Comparison of ENCODE assay signal across 18 cellular contexts in the genomic region with DNA sequence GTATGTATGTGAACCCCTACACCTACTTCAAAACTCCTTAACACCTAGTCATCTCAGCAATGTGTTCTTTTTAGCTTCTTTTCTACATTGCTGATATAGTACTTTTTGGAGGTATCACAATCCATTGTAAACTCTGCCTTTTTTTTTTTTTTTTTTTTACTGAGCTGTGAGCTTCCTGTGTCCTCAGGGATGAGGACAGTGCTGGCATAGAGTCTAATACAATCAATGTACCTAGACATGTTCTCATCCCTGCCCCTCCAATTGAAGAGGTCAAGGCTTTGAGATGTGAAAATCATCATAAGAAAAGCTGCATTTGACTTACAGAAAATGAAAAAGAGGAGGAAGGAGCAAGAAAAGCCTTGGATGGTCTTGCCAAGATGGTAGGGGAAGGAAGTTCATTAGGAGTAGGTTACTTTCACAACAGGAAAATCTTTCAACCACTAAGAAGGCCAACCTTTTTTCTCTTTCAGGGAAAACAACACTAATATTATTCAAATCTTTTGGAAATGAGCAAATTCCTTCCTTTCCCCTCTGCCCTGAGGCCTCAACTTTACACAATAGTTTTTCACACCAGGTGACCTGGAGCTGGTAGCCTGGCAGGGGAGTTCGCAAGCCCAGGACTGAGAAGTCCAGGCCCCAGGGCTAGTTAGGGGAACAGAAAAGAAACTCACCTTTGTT. TPM values are rescaled to one million over a fixed set of nuclear protein-coding genes. Genes with fewer than 3 reads are reported as not detected.
DNase-seq lines count a peak whose midpoint lies in the region; ATAC-seq, FAIRE-seq and TF ChIP-seq lines count a peak whose summit lies in the region.
"Had no signal": no experiment of that assay in that cellular context is flagged by ENCODE, and none has a peak within 500 bp of the region (broad histone marks: within the 10 kb centered on the region; RNA-seq: fewer than 3 reads in every experiment).

No MANE protein-coding gene starts in this region.

- H3K79me2 ChIP-seq in endothelial cell of umbilical vein (ENCODE audit: control insufficient read depth, insufficient read depth, low read length) = peaks cover 4% of the 10 kb centered on the region

- no peaks in the 10 kb centered on the region for H3K36me3 ChIP-seq in CD8-positive, alpha-beta T cell (ENCODE audit: insufficient read depth, low read length)
- no peaks in the 10 kb centered on the region for H3K36me3 ChIP-seq in HUES64 (ENCODE audit: insufficient read depth, low read length)
- H3K36me3 ChIP-seq in endothelial cell of umbilical vein (ENCODE audit: control insufficient read depth in 2 of 2, extremely low read depth in 1 of 2, insufficient read depth in 2 of 2, low read length in 2 of 2) = no peaks in the 10 kb centered on the region
- no peaks in the 10 kb centered on the region for H3K36me3 ChIP-seq in neutrophil

- H3K4me3 Mint-ChIP-seq in CD8-positive, alpha-beta T cell = peak overlapping the region; percentile 50

- H3K27ac ChIP-seq in CD8-positive, alpha-beta T cell (ENCODE audit: low read depth, low read length) = no peak overlapping the region
- H3K27ac ChIP-seq in HUES64 (ENCODE audit: low read depth, low read length) (peak overlapping the region; percentile 90), endothelial cell of umbilical vein (ENCODE audit: insufficient read depth, low read depth, low read length) (no peak overlapping the region), neutrophil (peak overlapping the region; percentile 98)
- H3K27ac ChIP-seq: C4-2B, KMS-11, RWPE1 had no signal

- H3K27me3 Mint-ChIP-seq in CD8-positive, alpha-beta T cell (ENCODE audit: low read depth) = no peaks in the 10 kb centered on the region

- dilution Hi-C loops in endothelial cell of umbilical vein (cut with MboI; ENCODE audit: extremely low pct_ligation_motif_present, low sequenced_read_pairs) = no loop called here

- H3K9ac ChIP-seq in HUES64 (ENCODE audit: low read depth, low read length) = peak overlapping the region; percentile 85
- H3K9ac ChIP-seq in endothelial cell of umbilical vein (replicated peaks; ENCODE audit: extremely low read depth, insufficient read depth, low read length) = no peak overlapping the region
- H3K9ac ChIP-seq: KMS-11 had no signal

- FAIRE-seq in endothelial cell of umbilical vein (lab: Jason Lieb, UNC) = no peak
- FAIRE-seq: G401.6, islet of Langerhans had no signal

- H3K4me1 ChIP-seq in CD8-positive, alpha-beta T cell (ENCODE audit: insufficient read depth, low read length) = peaks cover 5% of the 10 kb centered on the region
- H3K4me1 ChIP-seq in HUES64 (ENCODE audit: insufficient read depth, low read length) = peaks cover 40% of the 10 kb centered on the region
- H3K4me1 ChIP-seq in endothelial cell of umbilical vein (ENCODE audit: control insufficient read depth, extremely low read depth, insufficient read depth, low read length) = peaks cover 22% of the 10 kb centered on the region
- H3K4me1 ChIP-seq in neutrophil (ENCODE audit: control insufficient read depth in 1 of 2, insufficient read depth in 1 of 2, low read depth in 1 of 2, low read length in 1 of 2) = peaks cover 26 to 36% of the 10 kb centered on the region in 2 experiments

- H4K20me1 ChIP-seq in endothelial cell of umbilical vein (replicated peaks; ENCODE audit: control insufficient read depth, extremely low read depth, insufficient read depth, low read length) = no peaks in the 10 kb centered on the region

- no peak for TF ChIP-seq POLR2A in endothelial cell of umbilical vein (IDR thresholded peaks at IDR 0.05; ENCODE audit: low read depth, low read length)

- intact Hi-C loops in CD8-positive, alpha-beta T cell (cut with DNase I, micrococcal nuclease) = loop anchor here in 1 of 2 experiments (10.0 kb wide), 3 partner anchors 968 to 1668 kb away; a partner anchor contains a TSS
- intact Hi-C loops in endothelial cell of umbilical vein (cut with micrococcal nuclease) = no loop called here

- DNase-seq in CD8-positive, alpha-beta T cell = no peak
- DNase-seq in endothelial cell of umbilical vein (ENCODE audit: low read depth, low spot score) = peak; percentile 77
- DNase-seq in kidney glomerular epithelial cell (lab: John Stamatoyannopoulos, UW) = no peak
- DNase-seq in mesenteric fat pad (ENCODE audit: low spot score) = no peak
- DNase-seq in NCI-H2081 (lab: John Stamatoyannopoulos, UW) = no peak
- DNase-seq: activated CD4-positive, alpha-beta T cell treated with anti-CD3 and anti-CD28 coated beads, Interleukin-2, amount 50 U/mL, for 4 hours; activated effector memory CD4-positive, alpha-beta T cell treated with Interleukin-2 at 50 U/mL for 16 hours; effector CD4-positive, alpha-beta T cell; NCI-H1694 treated with DMSO at 0.1 percent for 48 hours; stimulated activated CD4-positive, alpha-beta T cell treated with anti-CD3 and anti-CD28 coated beads, Interleukin-4, amount 100 ng/mL, for 24 hours had no signal

- no peaks in the 10 kb centered on the region for H3K9me3 ChIP-seq in CD8-positive, alpha-beta T cell (ENCODE audit: low read length)
- H3K9me3 ChIP-seq in HUES64 (ENCODE audit: insufficient read depth, low read depth, low read length) = no peaks in the 10 kb centered on the region
- H3K9me3 ChIP-seq in endothelial cell of umbilical vein (replicated peaks; ENCODE audit: control insufficient read depth, insufficient read depth, low read length) = no peaks in the 10 kb centered on the region
- H3K9me3 ChIP-seq in neutrophil = no peaks in the 10 kb centered on the region

- no peak overlapping the region for H2AFZ ChIP-seq in endothelial cell of umbilical vein (ENCODE audit: low read depth, low read length)

- H3K4me1 Mint-ChIP-seq in CD8-positive, alpha-beta T cell (ENCODE audit: low read depth) = peaks cover 12% of the 10 kb centered on the region

- WGBS in HUES64 = 8% methylated on average over 1 of the region's 1 CpG

- H3K9me3 Mint-ChIP-seq in CD8-positive, alpha-beta T cell = no peaks in the 10 kb centered on the region

- no peaks in the 10 kb centered on the region for H3K9me1 ChIP-seq in endothelial cell of umbilical vein (replicated peaks; ENCODE audit: control insufficient read depth, extremely low read depth, insufficient read depth, low read length)

- POLR2A ChIA-PET in CD8-positive, alpha-beta T cell (lab: Charles Lee) = no interaction called here
- POLR2A ChIA-PET in endothelial cell of umbilical vein (lab: Charles Lee) = interaction anchor here (0.6 to 0.7 kb wide), 2 partner anchors 1024 to 1558 kb away, joined by 5 to 6 read pairs; no protein-coding TSS in a partner anchor

- no TSS peak for BruUV-seq in endothelial cell of umbilical vein (replicated peaks; lab: Mats Ljungman, UMichigan)

- TF ChIP-seq CTCF in CD8-positive, alpha-beta T cell (IDR thresholded peaks at IDR 0.05) = no peak
- no peak for TF ChIP-seq CTCF in endothelial cell of umbilical vein (IDR thresholded peaks at IDR 0.05; ENCODE audit: extremely low read depth in 1 of 2, insufficient read depth in 1 of 2, low read depth in 1 of 2, low read length in 2 of 2)
- TF ChIP-seq CTCF in neutrophil (IDR thresholded peaks at IDR 0.05) = no peak

- no peak for ATAC-seq in CD8-positive, alpha-beta T cell
- ATAC-seq in HG03457 (IDR thresholded peaks at IDR 0.05; ENCODE audit: unreplicated experiment) = no peak

- no peaks in the 10 kb centered on the region for H3K27me3 ChIP-seq in CD8-positive, alpha-beta T cell (ENCODE audit: insufficient read depth, low read length)
- H3K27me3 ChIP-seq in HUES64 (ENCODE audit: insufficient read depth, low read length) (no peaks in the 10 kb centered on the region), endothelial cell of umbilical vein (ENCODE audit: control insufficient read depth in 2 of 2, insufficient read depth in 2 of 2, low read length in 2 of 2) (peaks cover 0 to 2% of the 10 kb centered on the region in 2 experiments), neutrophil (no peaks in the 10 kb centered on the region)

- CTCF ChIA-PET in CD8-positive, alpha-beta T cell (lab: Charles Lee) = no interaction called here
- CTCF ChIA-PET in endothelial cell of umbilical vein (lab: Charles Lee) = interaction anchor here (0.8 to 1.3 kb wide), 5 partner anchors 131 to 1032 kb away, joined by 3 to 4 read pairs (median 4); no protein-coding TSS in a partner anchor

- H3K36me3 Mint-ChIP-seq in CD8-positive, alpha-beta T cell = peaks cover 21% of the 10 kb centered on the region

- H3K4me3 ChIP-seq in CD8-positive, alpha-beta T cell (ENCODE audit: low read depth, low read length) = no peak overlapping the region
- H3K4me3 ChIP-seq in HUES64 (ENCODE audit: low read length) = peak overlapping the region; percentile 81
- H3K4me3 ChIP-seq in endothelial cell of umbilical vein (replicated peaks in 1 of 3; ENCODE audit: insufficient read depth in 1 of 3, low read depth in 1 of 3, low read length in 3 of 3) = no peak overlapping the region
- H3K4me3 ChIP-seq in neutrophil (ENCODE audit: low read depth in 1 of 2, low read length in 1 of 2) = peak overlapping the region in 1 of 2 experiments; percentile 99

- no peak overlapping the region for H3K4me2 ChIP-seq in endothelial cell of umbilical vein (ENCODE audit: insufficient read depth, low read length)
- H3K4me2 ChIP-seq: KMS-11 had no signal

- H3K27ac Mint-ChIP-seq in CD8-positive, alpha-beta T cell = no peak overlapping the region

TF ChIP-seq in endothelial cell of umbilical vein, 7 proteins besides CTCF, POLR2A, EP300 and RAD21 (continues in another document):
- TF ChIP-seq FOS (IDR thresholded peaks at IDR 0.05; ENCODE audit: borderline replicate concordance, insufficient read depth, low read length) (no peak), EZH2 (IDR thresholded peaks at IDR 0.05; ENCODE audit: borderline replicate concordance, low read depth, low read length, severe bottlenecking) (no peak), POLR2AphosphoS5 (IDR thresholded peaks at IDR 0.05; ENCODE audit: insufficient read depth, low read depth, low read length) (no peak), MYC (IDR thresholded peaks at IDR 0.05; ENCODE audit: low read depth, low read length) (no peak), GATA2 (IDR thresholded peaks at IDR 0.05; ENCODE audit: insufficient read depth, insufficient read length, low read depth, low read length) (no peak)
- TF ChIP-seq, protein P1, sequence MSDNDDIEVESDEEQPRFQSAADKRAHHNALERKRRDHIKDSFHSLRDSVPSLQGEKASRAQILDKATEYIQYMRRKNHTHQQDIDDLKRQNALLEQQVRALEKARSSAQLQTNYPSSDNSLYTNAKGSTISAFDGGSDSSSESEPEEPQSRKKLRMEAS (IDR thresholded peaks at IDR 0.05; ENCODE audit: insufficient read depth, insufficient read length) = no peak

RNA-seq across cellular contexts. Expression of a gene that starts 2.8 kb away (rescaled TPM):
- 10 to 100 TPM; 30.6 to 31.2 TPM for total RNA-seq in CD8-positive, alpha-beta T cell
- polyA plus RNA-seq in HUES64 (2013, experiment 1 of 2) = 88.4 TPM
- 87.6 TPM for polyA plus RNA-seq in HUES64 (2013, experiment 2 of 2)
- total RNA-seq in endothelial cell of umbilical vein (8.8 and 10.6 TPM in 2 replicates), mesenteric fat pad (13.8 TPM)
- 2.6 and 2.9 TPM in 2 replicates for polyA plus RNA-seq in endothelial cell of umbilical vein
- polyA plus RNA-seq in endothelial cell of umbilical vein (2011; cell fraction: cytosol; rRNA removed) = 3.2 and 3.7 TPM in 2 replicates
- polyA plus RNA-seq in endothelial cell of umbilical vein (2011; cell fraction: nucleus; rRNA removed) = 12.8 and 13.0 TPM in 2 replicates
- polyA plus RNA-seq in endothelial cell of umbilical vein (2012) = 3.5 and 4.7 TPM in 2 replicates
- 7.0 and 7.5 TPM in 2 replicates for polyA minus RNA-seq in endothelial cell of umbilical vein
- 4.8 TPM for polyA minus RNA-seq in endothelial cell of umbilical vein (2011; cell fraction: cytosol; rRNA and poly(A)+ RNA removed)
- 11.3 and 11.4 TPM in 2 replicates for polyA minus RNA-seq in endothelial cell of umbilical vein (2011; cell fraction: nucleus; rRNA and poly(A)+ RNA removed)

Comparison
In these comparisons a context has a peak if more than half of its experiments do, and no peak if none do; other contexts are left out.
1. H3K27ac ChIP-seq: peak in HUES64 (single experiment) and neutrophil (single experiment); none in CD8-positive, alpha-beta T cell (single experiment) and endothelial cell of umbilical vein (single experiment).